ENCODE assay signal across 18 cellular contexts in genomic region chr11:65063532-65063931, GRCh38. TPM values are rescaled to one million over a fixed set of nuclear protein-coding genes. Genes with fewer than 3 reads are reported as not detected.
DNase-seq lines count a peak whose midpoint lies in the region; ATAC-seq, FAIRE-seq and TF ChIP-seq lines count a peak whose summit lies in the region.
"Had no signal": no experiment of that assay in that cellular context is flagged by ENCODE, and none has a peak within 500 bp of the region (broad histone marks: within the 10 kb centered on the region; RNA-seq: fewer than 3 reads in every experiment).

No MANE protein-coding gene starts in this region.

- FAIRE-seq in H1 (lab: Jason Lieb, UNC): no peak
- FAIRE-seq: GM12878 had no signal

- no TSS peak for BruUV-seq in IMR-90 (replicated peaks; lab: Mats Ljungman, UMichigan)

- H3K4me3 ChIP-seq in IMR-90 (ENCODE audit: insufficient read depth, low read depth, low read length): no peak overlapping the region
- no peak overlapping the region for H3K4me3 ChIP-seq in H1 (ENCODE audit: extremely low read depth in 1 of 4, insufficient read depth in 2 of 4, low read depth in 3 of 4, low read length in 4 of 4)
- H3K4me3 ChIP-seq: GM12878, MG63, SJSA1 had no signal

- no peak for ATAC-seq in IMR-90 (ENCODE audit: low read depth)
- no peak for ATAC-seq in HG03342 (IDR thresholded peaks at IDR 0.05; ENCODE audit: unreplicated experiment)
- ATAC-seq in HG03520 (IDR thresholded peaks at IDR 0.05; ENCODE audit: unreplicated experiment): no peak
- ATAC-seq: GM12878, PC-3 had no signal

- H3K18ac ChIP-seq in IMR-90 (ENCODE audit: low read depth, low read length) (no peak overlapping the region), H1 (ENCODE audit: extremely low read depth, low read length) (no peak overlapping the region)

- H2BK15ac ChIP-seq in IMR-90 (ENCODE audit: low read depth, low read length) (no peak overlapping the region), H1 (ENCODE audit: low read length) (no peak overlapping the region)

- H2BK20ac ChIP-seq in IMR-90 (ENCODE audit: low read depth, low read length): no peak overlapping the region
- no peak overlapping the region for H2BK20ac ChIP-seq in H1 (ENCODE audit: low read length)

- CTCF ChIA-PET in IMR-90 (lab: Yijun Ruan, JAX): interaction anchor here (0.6 kb wide), 1 partner anchor 980 kb away, joined by 3 read pairs; no protein-coding TSS in a partner anchor
- CTCF ChIA-PET in H1 (lab: Charles Lee; ENCODE audit: partially characterized antibody): interaction anchor here (1.1 to 2.2 kb wide), 8 partner anchors 13 to 198 kb away, joined by 3 to 10 read pairs (median 4); partner anchors contain the start of gene ARL2

- WGBS in IMR-90 (ENCODE audit: extremely low coverage in 2 of 2, insufficient read length in 1 of 2), 2 experiments: no CpG with 5 or more reads among the region's 3 CpGs
- 86% methylated on average over 3 of the region's 3 CpGs; no CpG with 5 or more reads in 1 of the 2 experiments for WGBS in H1 (ENCODE audit: extremely low coverage in 1 of 2, insufficient coverage in 1 of 2, insufficient read length in 1 of 2, insufficient replicate concordance in 2 of 2, low coverage in 1 of 2, low lambda C conversion rate in 2 of 2, missing lambda C conversion rate in 1 of 2), 2 experiments

- no peak overlapping the region for H2BK5ac ChIP-seq in IMR-90 (ENCODE audit: low read depth, low read length, poor library complexity, severe bottlenecking)
- no peak overlapping the region for H2BK5ac ChIP-seq in H1 (ENCODE audit: low read depth, low read length)

- H3K9ac ChIP-seq in IMR-90 (ENCODE audit: low read depth, low read length) (no peak overlapping the region), H1 (replicated peaks in 1 of 4; ENCODE audit: extremely low read depth in 1 of 4, low read depth in 3 of 4, low read length in 3 of 4) (no peak overlapping the region)

- H2AK5ac ChIP-seq in IMR-90 (ENCODE audit: low read depth, low read length): no peak overlapping the region
- H2AK5ac ChIP-seq in H1 (ENCODE audit: low read depth, low read length): no peak overlapping the region

- H2AFZ ChIP-seq in IMR-90 (replicated peaks; ENCODE audit: low read length, poor library complexity): peak overlapping the region; percentile 67
- no peak overlapping the region for H2AFZ ChIP-seq in H1 (ENCODE audit: low read length)

- in situ Hi-C loops in IMR-90 (cut with MboI; ENCODE audit: low sequenced_read_pairs): no loop called here

- no peaks in the 10 kb centered on the region for H3K4me1 ChIP-seq in IMR-90 (ENCODE audit: control insufficient read depth, insufficient read depth, low read length)
- H3K4me1 ChIP-seq in H1 (replicated peaks in 1 of 4; ENCODE audit: control insufficient read depth in 3 of 4, insufficient read depth in 4 of 4, low read length in 3 of 4): peaks cover 5 to 23% (median 17%) of the 10 kb centered on the region in 4 experiments
- H3K4me1 ChIP-seq: SJSA1 had no signal

- DNase-seq in IMR-90 (no peak), H1 (ENCODE audit: low read depth in 1 of 2, low spot score in 2 of 2) (no peak)
- DNase-seq: ACHN, AML-193, DMS 273 treated with DMSO at 0.1 percent for 48 hours, GDM1, HCEC 1CT, MG63, NCI-H1092 treated with DMSO at 0.1 percent for 48 hours, NCI-H2081 treated with DMSO at 0.1 percent for 48 hours, NCI-H510A, NCI-H774, PC-3 had no signal

- H3K36me3 ChIP-seq in IMR-90 (ENCODE audit: control insufficient read depth, insufficient read depth, low read length) (no peaks in the 10 kb centered on the region), H1 (ENCODE audit: control insufficient read depth in 2 of 4, insufficient read depth in 4 of 4, low read length in 3 of 4) (no peaks in the 10 kb centered on the region)
- H3K36me3 ChIP-seq: MG63, SJSA1 had no signal

- H3K27ac ChIP-seq in IMR-90 (ENCODE audit: insufficient read depth, low read length) (no peak overlapping the region), H1 (ENCODE audit: low read depth, low read length) (no peak overlapping the region)
- H3K27ac ChIP-seq: RWPE1, SJSA1 had no signal

- no peak overlapping the region for H2AK9ac ChIP-seq in IMR-90 (replicated peaks; ENCODE audit: low read depth, low read length, poor library complexity)

- H3K23ac ChIP-seq in IMR-90 (ENCODE audit: low read depth, low read length): no peak overlapping the region
- no peak overlapping the region for H3K23ac ChIP-seq in H1 (ENCODE audit: insufficient read length)

- H3K4ac ChIP-seq in IMR-90 (ENCODE audit: low read depth, low read length): no peak overlapping the region
- no peak overlapping the region for H3K4ac ChIP-seq in H1 (replicated peaks; ENCODE audit: insufficient read length, low read depth, low read length)

- H3K79me1 ChIP-seq in IMR-90 (ENCODE audit: low read depth in 1 of 2, low read length in 2 of 2) (no peaks in the 10 kb centered on the region), H1 (ENCODE audit: low read depth, low read length) (no peaks in the 10 kb centered on the region)

- H3K4me2 ChIP-seq in IMR-90 (ENCODE audit: low read depth, low read length): no peak overlapping the region
- no peak overlapping the region for H3K4me2 ChIP-seq in H1 (ENCODE audit: insufficient read depth in 1 of 2, low read depth in 2 of 2, low read length in 2 of 2)

- H4K20me1 ChIP-seq in IMR-90 (ENCODE audit: insufficient read depth, low read length): no peaks in the 10 kb centered on the region
- no peaks in the 10 kb centered on the region for H4K20me1 ChIP-seq in H1 (replicated peaks in 1 of 2; ENCODE audit: control insufficient read depth in 1 of 2, insufficient read depth in 2 of 2, low read length in 2 of 2)

- no peak for TF ChIP-seq POLR2A in IMR-90 (IDR thresholded peaks at IDR 0.05; ENCODE audit: low read depth, low read length)
- TF ChIP-seq POLR2A in H1 (IDR thresholded peaks at IDR 0.05; ENCODE audit: control extremely low read depth in 1 of 2, low read depth in 2 of 2, low read length in 2 of 2): no peak

- no peak overlapping the region for H2BK120ac ChIP-seq in IMR-90 (ENCODE audit: low read depth, low read length)
- no peak overlapping the region for H2BK120ac ChIP-seq in H1 (replicated peaks; ENCODE audit: low read depth, low read length)

- H3K27me3 ChIP-seq in IMR-90 (ENCODE audit: control insufficient read depth, insufficient read depth, low read length) (peaks cover 16% of the 10 kb centered on the region; the same call in 1 of the 2 replicates), H1 (replicated peaks in 1 of 4; ENCODE audit: control insufficient read depth in 3 of 4, extremely low read depth in 1 of 4, insufficient read depth in 3 of 4, low read length in 3 of 4) (no peaks in the 10 kb centered on the region; a peak in 1 of 7 replicates)
- H3K27me3 ChIP-seq: MG63, SJSA1 had no signal

- H3K56ac ChIP-seq in IMR-90 (ENCODE audit: extremely low read depth, insufficient read depth, low read length) (no peak overlapping the region), H1 (replicated peaks; ENCODE audit: insufficient read length, low read depth, low read length) (no peak overlapping the region)

- no peaks in the 10 kb centered on the region for H3K79me2 ChIP-seq in H1 (ENCODE audit: control insufficient read depth in 1 of 2, insufficient read depth in 2 of 2, low read length in 2 of 2)

- TF ChIP-seq EP300 in H1 (IDR thresholded peaks at IDR 0.05; ENCODE audit: borderline replicate concordance in 1 of 2, low read depth in 2 of 2, low read length in 2 of 2): no peak

- TF ChIP-seq CTCF in IMR-90 (conservative IDR thresholded peaks at IDR 0.05; ENCODE audit: low read depth, low read length): no peak
- TF ChIP-seq CTCF in H1 (IDR thresholded peaks at IDR 0.05; ENCODE audit: control extremely low read depth in 1 of 3, insufficient read depth in 1 of 3, low read depth in 1 of 3, low read length in 3 of 3): no peak

- H2BK12ac ChIP-seq in H1 (ENCODE audit: low read depth, low read length): no peak overlapping the region

- intact Hi-C loops in IMR-90 (cut with micrococcal nuclease): no loop called here

- POLR2A ChIA-PET in IMR-90 (lab: Charles Lee; ENCODE audit: unreplicated experiment) (no interaction called here), H1 (lab: Charles Lee; ENCODE audit: partially characterized antibody) (interaction anchor here (0.9 to 21.6 kb wide), 11 partner anchors 13 to 59 kb away, joined by 3 to 230 read pairs (median 4); partner anchors contain the start of genes FAU, MRPL49, SAC3D1 and TM7SF2)

- H4K8ac ChIP-seq in IMR-90 (ENCODE audit: low read depth in 2 of 2, low read length in 2 of 2) (no peak overlapping the region), H1 (ENCODE audit: extremely low read depth, insufficient read depth, low read length) (no peak overlapping the region)

- H4K5ac ChIP-seq in IMR-90 (ENCODE audit: low read depth, low read length): no peak overlapping the region
- H4K5ac ChIP-seq in H1 (ENCODE audit: insufficient read length, low read depth, low read length): no peak overlapping the region

- H3K9me3 ChIP-seq in IMR-90 (ENCODE audit: control insufficient read depth, insufficient read depth, low read length) (no peaks in the 10 kb centered on the region), H1 (ENCODE audit: insufficient read depth in 2 of 2, low read depth in 1 of 2, low read length in 1 of 2) (no peaks in the 10 kb centered on the region)
- H3K9me3 ChIP-seq: MG63, SJSA1 had no signal

- H3K14ac ChIP-seq in IMR-90 (replicated peaks; ENCODE audit: low read depth, low read length) (no peak overlapping the region), H1 (ENCODE audit: insufficient read length) (no peak overlapping the region)

- H4K91ac ChIP-seq in IMR-90 (ENCODE audit: insufficient read depth, low read depth, low read length) (no peak overlapping the region), H1 (replicated peaks; ENCODE audit: insufficient read length, low read length) (peak overlapping the region; percentile 53)

- TF ChIP-seq RAD21 in IMR-90 (IDR thresholded peaks at IDR 0.05; ENCODE audit: low read length) (no peak), H1 (IDR thresholded peaks at IDR 0.05 in 1 of 2, conservative IDR thresholded peaks at IDR 0.05 in 1 of 2; ENCODE audit: low read depth in 2 of 2, low read length in 2 of 2) (no peak)

- H3K23me2 ChIP-seq in H1 (ENCODE audit: low read depth, low read length): no peaks in the 10 kb centered on the region

- peaks cover 5% of the 10 kb centered on the region; the same call in 1 of the 2 replicates for H3K9me1 ChIP-seq in IMR-90 (ENCODE audit: insufficient read depth, low read length)

- dilution Hi-C loops in IMR-90 (cut with HindIII; ENCODE audit: low sequenced_read_pairs, unreplicated experiment): no loop called here

RNA-seq across cellular contexts. Expression of gene NAALADL1, which starts 5.2 kb away (rescaled TPM):
- 2.8 and 3.8 TPM in 2 replicates for total RNA-seq in IMR-90 (2012; rRNA removed)
- 5.8 and 6.3 TPM in 2 replicates for polyA plus RNA-seq in IMR-90 (2012; rRNA removed)
- polyA plus RNA-seq in IMR-90 (2012; cell fraction: cytosol; rRNA removed): 6.2 and 7.2 TPM in 2 replicates
- 6.6 and 13.2 TPM in 2 replicates for polyA plus RNA-seq in IMR-90 (2012; cell fraction: nucleus; rRNA removed; ENCODE audit: low replicate concordance)
- total RNA-seq in H1 (2021; fragmentation: NEBNext Ultra II Directional; extraction: Animal tissue kit (Norgen Biotek cat#: 25700)): 7.5 and 8.1 TPM in 2 replicates
- polyA plus RNA-seq in H1 (2011; rRNA removed): 9.9 and 12.6 TPM in 2 replicates
- polyA plus RNA-seq in H1 (2011; cell fraction: cytosol; rRNA removed): 11.1 TPM
- 29.3 TPM for polyA plus RNA-seq in H1 (2011; cell fraction: nucleus; rRNA removed)
- polyA plus RNA-seq in H1 (2012, experiment 1 of 2): 7.0 to 9.4 TPM (median 7.7 TPM) in 4 replicates
- polyA plus RNA-seq in H1 (2012, experiment 2 of 2): 6.5 TPM
- polyA plus RNA-seq in H1 (2013, experiment 1 of 2): 3.9 TPM
- polyA plus RNA-seq in H1 (2013, experiment 2 of 2): 3.5 TPM
- 2.7 and 9.6 TPM in 2 replicates for polyA minus RNA-seq in H1 (2011; rRNA and poly(A)+ RNA removed)
- 2.8 TPM for polyA minus RNA-seq in H1 (2011; cell fraction: cytosol; rRNA and poly(A)+ RNA removed)
- polyA minus RNA-seq in H1 (2011; cell fraction: nucleus; rRNA and poly(A)+ RNA removed): 3.5 TPM
- total RNA-seq: SJSA1 had no signal

RNA-seq across cellular contexts. Expression of gene CDCA5, which starts 20.3 kb away (rescaled TPM):
- 9.1 and 10.0 TPM in 2 replicates for total RNA-seq in IMR-90 (2012; rRNA removed)
- polyA plus RNA-seq in IMR-90 (2012; rRNA removed) (14.0 and 14.9 TPM in 2 replicates), H1 (2011; rRNA removed) (39.2 and 53.7 TPM in 2 replicates)
- polyA plus RNA-seq in IMR-90 (2012; cell fraction: cytosol; rRNA removed): 6.1 and 14.3 TPM in 2 replicates
- polyA plus RNA-seq in IMR-90 (2012; cell fraction: nucleus; rRNA removed; ENCODE audit: low replicate concordance): 14.9 and 15.2 TPM in 2 replicates
- total RNA-seq in H1 (2021; fragmentation: NEBNext Ultra II Directional; extraction: Animal tissue kit (Norgen Biotek cat#: 25700)): 87.0 and 90.0 TPM in 2 replicates
- 60.2 TPM for polyA plus RNA-seq in H1 (2011; cell fraction: cytosol; rRNA removed)
- polyA plus RNA-seq in H1 (2011; cell fraction: nucleus; rRNA removed): 77.0 TPM
- 76.4 to 81.1 TPM (median 78.9 TPM) in 4 replicates for polyA plus RNA-seq in H1 (2012, experiment 1 of 2)
- polyA plus RNA-seq in H1 (2012, experiment 2 of 2): 74.2 TPM
- 48.2 TPM for polyA plus RNA-seq in H1 (2013, experiment 1 of 2)
- polyA plus RNA-seq in H1 (2013, experiment 2 of 2): 49.9 TPM
- polyA minus RNA-seq in H1 (2011; rRNA and poly(A)+ RNA removed): 35.7 and 48.7 TPM in 2 replicates
- polyA minus RNA-seq in H1 (2011; cell fraction: cytosol; rRNA and poly(A)+ RNA removed): 26.7 TPM
- 34.7 TPM for polyA minus RNA-seq in H1 (2011; cell fraction: nucleus; rRNA and poly(A)+ RNA removed)

RNA-seq across cellular contexts. Expression of gene ZFPL1, which starts 20.5 kb away (rescaled TPM):
- 24.0 and 27.2 TPM in 2 replicates for total RNA-seq in IMR-90 (2012; rRNA removed)
- 67.5 and 75.6 TPM in 2 replicates for polyA plus RNA-seq in IMR-90 (2012; rRNA removed)
- 38.1 and 65.8 TPM in 2 replicates for polyA plus RNA-seq in IMR-90 (2012; cell fraction: cytosol; rRNA removed)
- 88.1 and 130 TPM in 2 replicates for polyA plus RNA-seq in IMR-90 (2012; cell fraction: nucleus; rRNA removed; ENCODE audit: low replicate concordance)
- 21.4 and 21.5 TPM in 2 replicates for total RNA-seq in H1 (2021; fragmentation: NEBNext Ultra II Directional; extraction: Animal tissue kit (Norgen Biotek cat#: 25700))
- 76.8 and 103 TPM in 2 replicates for polyA plus RNA-seq in H1 (2011; rRNA removed)
- 34.0 TPM for polyA plus RNA-seq in H1 (2011; cell fraction: cytosol; rRNA removed)
- polyA plus RNA-seq in H1 (2011; cell fraction: nucleus; rRNA removed): 53.5 TPM
- 18.1 to 31.4 TPM (median 28.3 TPM) in 4 replicates for polyA plus RNA-seq in H1 (2012, experiment 1 of 2)
- 36.8 TPM for polyA plus RNA-seq in H1 (2012, experiment 2 of 2)
- 29.6 TPM for polyA plus RNA-seq in H1 (2013, experiment 1 of 2)
- polyA plus RNA-seq in H1 (2013, experiment 2 of 2): 26.8 TPM
- 20.3 and 23.4 TPM in 2 replicates for polyA minus RNA-seq in H1 (2011; rRNA and poly(A)+ RNA removed)
- 13.9 TPM for polyA minus RNA-seq in H1 (2011; cell fraction: cytosol; rRNA and poly(A)+ RNA removed)
- 21.1 TPM for polyA minus RNA-seq in H1 (2011; cell fraction: nucleus; rRNA and poly(A)+ RNA removed)

RNA-seq across cellular contexts. Expression of gene SAC3D1, which starts 22.5 kb away (rescaled TPM):
- 2.8 and 2.9 TPM in 2 replicates for total RNA-seq in IMR-90 (2012; rRNA removed)
- polyA plus RNA-seq in IMR-90 (2012; rRNA removed) (13.2 and 15.4 TPM in 2 replicates), H1 (2011; rRNA removed) (25.8 and 41.3 TPM in 2 replicates)
- polyA plus RNA-seq in IMR-90 (2012; cell fraction: cytosol; rRNA removed): 15.5 and 29.2 TPM in 2 replicates
- 6.5 and 20.0 TPM in 2 replicates for polyA plus RNA-seq in IMR-90 (2012; cell fraction: nucleus; rRNA removed; ENCODE audit: low replicate concordance)
- total RNA-seq in H1 (2021; fragmentation: NEBNext Ultra II Directional; extraction: Animal tissue kit (Norgen Biotek cat#: 25700)): 19.4 and 23.3 TPM in 2 replicates
- 27.5 TPM for polyA plus RNA-seq in H1 (2011; cell fraction: cytosol; rRNA removed)
- 27.6 TPM for polyA plus RNA-seq in H1 (2011; cell fraction: nucleus; rRNA removed)
- polyA plus RNA-seq in H1 (2012, experiment 1 of 2): 10.1 to 20.1 TPM (median 18.5 TPM) in 4 replicates
- polyA plus RNA-seq in H1 (2012, experiment 2 of 2): 13.0 TPM
- 16.0 TPM for polyA plus RNA-seq in H1 (2013, experiment 1 of 2)
- 15.8 TPM for polyA plus RNA-seq in H1 (2013, experiment 2 of 2)
- 3.8 and 5.2 TPM in 2 replicates for polyA minus RNA-seq in H1 (2011; rRNA and poly(A)+ RNA removed)
- polyA minus RNA-seq in H1 (2011; cell fraction: cytosol; rRNA and poly(A)+ RNA removed): 14.0 TPM
- 11.7 TPM for polyA minus RNA-seq in H1 (2011; cell fraction: nucleus; rRNA and poly(A)+ RNA removed)

RNA-seq across cellular contexts. Expression of gene VPS51, which starts 32.5 kb away (rescaled TPM):
- total RNA-seq in IMR-90 (2012; rRNA removed): 82.5 and 113 TPM in 2 replicates
- polyA plus RNA-seq in IMR-90 (2012; rRNA removed): 56.3 and 71.2 TPM in 2 replicates
- polyA plus RNA-seq in IMR-90 (2012; cell fraction: cytosol; rRNA removed): 72.8 and 96.0 TPM in 2 replicates
- polyA plus RNA-seq in IMR-90 (2012; cell fraction: nucleus; rRNA removed; ENCODE audit: low replicate concordance): 76.6 and 194 TPM in 2 replicates
- 97.4 and 108 TPM in 2 replicates for total RNA-seq in H1 (2021; fragmentation: NEBNext Ultra II Directional; extraction: Animal tissue kit (Norgen Biotek cat#: 25700))
- polyA plus RNA-seq in H1 (2011; rRNA removed): 142 and 193 TPM in 2 replicates
- 143 TPM for polyA plus RNA-seq in H1 (2011; cell fraction: cytosol; rRNA removed)
- 268 TPM for polyA plus RNA-seq in H1 (2011; cell fraction: nucleus; rRNA removed)
- 70.1 to 114 TPM (median 112 TPM) in 4 replicates for polyA plus RNA-seq in H1 (2012, experiment 1 of 2)
- 116 TPM for polyA plus RNA-seq in H1 (2012, experiment 2 of 2)
- 43.6 TPM for polyA plus RNA-seq in H1 (2013, experiment 1 of 2)
- 40.8 TPM for polyA plus RNA-seq in H1 (2013, experiment 2 of 2)
- polyA minus RNA-seq in H1 (2011; rRNA and poly(A)+ RNA removed): 146 and 170 TPM in 2 replicates
- 231 TPM for polyA minus RNA-seq in H1 (2011; cell fraction: cytosol; rRNA and poly(A)+ RNA removed)
- 108 TPM for polyA minus RNA-seq in H1 (2011; cell fraction: nucleus; rRNA and poly(A)+ RNA removed)
